ENCODE assay signal across 22 cellular contexts in genomic region chr7:130087364-130087763, GRCh38.
"Had no signal": no experiment of that assay in that cellular context is flagged by ENCODE, and none has a peak within 500 bp of the region (broad histone marks: within the 10 kb centered on the region; RNA-seq: fewer than 3 reads in every experiment).

No MANE protein-coding gene starts in this region.

- DNase-seq: activated B cell treated with CpG ODN at 0.5 μM for 24 hours; activated CD4-positive, alpha-beta memory T cell treated with anti-CD3 and anti-CD28 coated beads for 36 hours; activated CD4-positive, alpha-beta T cell treated with anti-CD3 and anti-CD28 coated beads for 4 hours; activated naive CD4-positive, alpha-beta T cell treated with Interleukin-2 at 50 U/mL for 16 hours; activated naive CD8-positive, alpha-beta T cell treated with anti-CD3 and anti-CD28 coated beads, Interleukin-2, amount 10 ng/mL, durations not matched to agents 7 days and 5 days; activated T-cell treated with anti-CD3 and anti-CD28 coated beads for 4 hours; caudate nucleus; dorsolateral prefrontal cortex; erythroblast; heart right ventricle; left ventricle myocardium inferior; mammary epithelial cell; pancreas; right lobe of liver; stimulated activated CD4-positive, alpha-beta T cell treated with anti-CD3 and anti-CD28 coated beads, Interleukin-4, amount 100 ng/mL, for 4 hours; stimulated activated naive CD4-positive, alpha-beta T cell had no signal

- H3K9me3 ChIP-seq: heart right ventricle, left ventricle myocardium inferior, pancreas, right lobe of liver had no signal

- H3K27me3 ChIP-seq: dorsolateral prefrontal cortex, heart right ventricle, pancreas, right lobe of liver had no signal

- H3K36me3 ChIP-seq: heart right ventricle, left ventricle myocardium inferior, pancreas, right lobe of liver had no signal

- H3K9me3 Mint-ChIP-seq: activated B cell treated with CpG ODN at 0.5 μM for 24 hours; activated CD4-positive, alpha-beta memory T cell treated with anti-CD3 and anti-CD28 coated beads for 36 hours; activated naive CD8-positive, alpha-beta T cell treated with anti-CD3 and anti-CD28 coated beads, Interleukin-2, amount 10 ng/mL, durations not matched to agents 7 days and 5 days; activated T-helper 2 cell treated with anti-CD3 and anti-CD28 coated beads, Interferon-gamma antibody, Interleukin-2, Interleukin-4, amounts not matched to agents 10 μg/mL and 5 μg/mL and 100 μg/mL, durations not matched to agents 14 hours and 24 hours and 36 hours; T-helper 2 cell treated with Interferon-gamma antibody and Interleukin-4, amounts not matched to agents 5 μg/mL and 100 μg/mL, for 36 hours had no signal

- H3K27ac Mint-ChIP-seq: activated B cell treated with CpG ODN at 0.5 μM for 24 hours; activated CD4-positive, alpha-beta memory T cell treated with anti-CD3 and anti-CD28 coated beads for 36 hours; activated naive CD8-positive, alpha-beta T cell treated with anti-CD3 and anti-CD28 coated beads, Interleukin-2, amount 10 ng/mL, durations not matched to agents 7 days and 5 days; activated T-helper 2 cell treated with anti-CD3 and anti-CD28 coated beads, Interferon-gamma antibody, Interleukin-2, Interleukin-4, amounts not matched to agents 10 μg/mL and 5 μg/mL and 100 μg/mL, durations not matched to agents 14 hours and 24 hours and 36 hours; T-helper 2 cell treated with Interferon-gamma antibody and Interleukin-4, amounts not matched to agents 5 μg/mL and 100 μg/mL, for 36 hours had no signal

- H3K27ac ChIP-seq: dorsolateral prefrontal cortex, heart right ventricle, left ventricle myocardium inferior, pancreas, right lobe of liver had no signal

- FAIRE-seq: colon, pancreas, TTC549 had no signal

- H3K4me2 ChIP-seq: smooth muscle cell had no signal

- H3K27me3 Mint-ChIP-seq: activated B cell treated with CpG ODN at 0.5 μM for 24 hours; activated CD4-positive, alpha-beta memory T cell treated with anti-CD3 and anti-CD28 coated beads for 36 hours; activated naive CD8-positive, alpha-beta T cell treated with anti-CD3 and anti-CD28 coated beads, Interleukin-2, amount 10 ng/mL, durations not matched to agents 7 days and 5 days; brain had no signal

- H3K4me3 ChIP-seq: dorsolateral prefrontal cortex, heart right ventricle, left ventricle myocardium inferior, pancreas, right lobe of liver, smooth muscle cell had no signal

- ATAC-seq: heart right ventricle, pancreas had no signal

- H3K4me3 Mint-ChIP-seq: activated B cell treated with CpG ODN at 0.5 μM for 24 hours; activated CD4-positive, alpha-beta memory T cell treated with anti-CD3 and anti-CD28 coated beads for 36 hours; activated naive CD8-positive, alpha-beta T cell treated with anti-CD3 and anti-CD28 coated beads, Interleukin-2, amount 10 ng/mL, durations not matched to agents 7 days and 5 days; brain; T-helper 2 cell treated with Interferon-gamma antibody and Interleukin-4, amounts not matched to agents 5 μg/mL and 100 μg/mL, for 36 hours had no signal
